In the genomic region with DNA sequence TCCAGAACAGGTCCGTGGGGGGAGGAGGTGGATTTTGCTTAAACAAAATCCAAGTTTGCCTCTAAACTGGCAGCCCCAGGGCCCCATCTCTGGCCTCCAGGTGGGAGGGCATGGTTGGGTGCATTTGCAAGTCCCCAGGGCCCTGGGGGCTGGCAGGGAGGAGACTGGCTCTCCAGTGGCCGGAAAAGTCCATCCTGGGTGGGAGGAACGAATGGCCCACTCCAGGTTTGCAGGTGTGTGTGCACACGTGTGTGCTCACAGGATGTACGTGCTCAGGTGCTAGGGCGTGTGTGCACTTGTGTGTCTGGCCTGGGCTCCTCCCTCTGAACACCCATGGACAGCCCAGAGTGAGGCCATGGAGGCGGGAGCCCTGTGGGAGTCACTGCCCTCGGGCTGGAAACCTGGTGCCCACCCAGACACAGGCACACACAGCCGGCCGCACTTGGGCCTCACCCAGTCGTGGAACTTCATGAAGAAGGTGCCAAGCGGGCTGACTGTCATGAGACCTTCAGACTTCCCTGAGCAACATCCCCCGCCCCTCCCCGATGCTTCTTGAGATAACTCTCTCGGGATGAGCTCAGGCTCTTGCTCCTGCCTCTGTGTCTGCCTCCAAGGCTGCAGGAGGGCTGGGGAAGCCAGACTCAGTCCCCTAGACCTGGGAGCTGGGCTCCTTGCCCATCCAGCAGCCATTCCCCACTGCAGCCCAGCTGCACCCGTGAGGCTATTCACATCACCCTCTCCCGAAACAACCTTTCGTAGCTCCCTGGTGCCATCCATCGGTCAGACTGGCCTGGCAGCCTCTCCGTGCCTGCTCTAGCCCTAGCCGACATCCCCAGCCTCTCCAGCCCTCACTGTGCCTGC, we compare ENCODE assay signal across 11 cellular contexts. TPM values are rescaled to one million over a fixed set of nuclear protein-coding genes. Genes with fewer than 3 reads are reported as not detected.
DNase-seq lines count a peak whose midpoint lies in the region; ATAC-seq, FAIRE-seq and TF ChIP-seq lines count a peak whose summit lies in the region.
"Had no signal": no experiment of that assay in that cellular context is flagged by ENCODE, and none has a peak within 500 bp of the region (broad histone marks: within the 10 kb centered on the region; RNA-seq: fewer than 3 reads in every experiment).

No MANE protein-coding gene starts in this region.

- intact Hi-C loops in HepG2 (cut with micrococcal nuclease; ENCODE audit: unreplicated experiment) = no loop called here

- peaks cover 40% of the 10 kb centered on the region for H3K4me1 Mint-ChIP-seq in brain
- H3K4me1 Mint-ChIP-seq in WTC11 = peaks cover 6% of the 10 kb centered on the region

- no peak overlapping the region for H3K9ac ChIP-seq in HepG2 (ENCODE audit: insufficient read depth, low read depth, low read length)

- peak; percentile 28 for DNase-seq in SIG-M5 treated with dmso at 0.1 percent for 504 hours (lab: John Stamatoyannopoulos, UW; ENCODE audit: unreplicated experiment)
- no peak for DNase-seq in SIG-M5 (lab: John Stamatoyannopoulos, UW)
- no peak for DNase-seq in HepG2 (ENCODE audit: low spot score)
- DNase-seq in ureter (ENCODE audit: low spot score) = peak; percentile 70
- no peak for DNase-seq in NCI-H2196 (lab: John Stamatoyannopoulos, UW; ENCODE audit: unreplicated experiment)
- DNase-seq in WTC11 (ENCODE audit: low spot score) = no peak
- DNase-seq in amygdala (lab: John Stamatoyannopoulos, UW) = no peak

- H3K27me3 ChIP-seq in HepG2 (ENCODE audit: control insufficient read depth in 1 of 2, insufficient read depth in 2 of 2, low read length in 2 of 2) = peaks cover 17 to 90% of the 10 kb centered on the region in 2 experiments
- H3K27me3 ChIP-seq: pancreas had no signal

- H3K4me3 Mint-ChIP-seq in brain (peak overlapping the region in 3 of 5 experiments; percentile 36 to 65 (median 62)), WTC11 (no peak overlapping the region)

- H3K79me2 ChIP-seq in HepG2 (ENCODE audit: insufficient read depth, low read length) = no peaks in the 10 kb centered on the region

- TF ChIP-seq EP300 in HepG2 (IDR thresholded peaks at IDR 0.05; ENCODE audit: low read depth in 2 of 2, low read length in 2 of 2) (no peak), HepG2 (CRISPR knock-in tag; IDR thresholded peaks at IDR 0.05; ENCODE audit: borderline replicate concordance) (no peak)

- in situ Hi-C loops in HepG2 (cut with HindIII; ENCODE audit: extremely low pct_ligation_motif_present, low pct_unique_long_range_greater_than_20kb) = no loop called here

- H2AFZ ChIP-seq in HepG2 (ENCODE audit: low read length) = no peak overlapping the region

- no peaks in the 10 kb centered on the region for H3K9me3 Mint-ChIP-seq in brain
- no peaks in the 10 kb centered on the region for H3K9me3 Mint-ChIP-seq in WTC11

- CTCF ChIA-PET in HepG2 (lab: Yijun Ruan, JAX; ENCODE audit: low intra/inter-chr PET ratio, low total read pairs) (interaction anchor here (1.0 kb wide), 1 partner anchor 72 kb away, joined by 3 read pairs; no protein-coding TSS in a partner anchor), WTC11 (lab: Charles Lee) (interaction anchor here (0.9 to 4.3 kb wide), 10 partner anchors 25 to 512 kb away, joined by 3 to 39 read pairs (median 4); partner anchors contain the start of genes JAG2 and ZBTB42)

- BruUV-seq in HepG2 (replicated peaks; lab: Mats Ljungman, UMichigan) = no TSS peak

- peaks cover 7% of the 10 kb centered on the region for H3K27me3 Mint-ChIP-seq in brain
- peaks cover 2% of the 10 kb centered on the region; the same call in 1 of the 2 replicates for H3K27me3 Mint-ChIP-seq in WTC11 (ENCODE audit: low read depth)

- WGBS in HepG2 (ENCODE audit: low lambda C conversion rate) = 20% methylated on average over 1 of the region's 21 CpGs

- TF ChIP-seq CTCF in brain (conservative IDR thresholded peaks at IDR 0.05) (no peak), HepG2 (CRISPR knock-in tag; IDR thresholded peaks at IDR 0.05) (peak; percentile 62), WTC11 (IDR thresholded peaks at IDR 0.05) (no peak)

- H3K9me3 ChIP-seq in HepG2 (ENCODE audit: low read length) = no peaks in the 10 kb centered on the region
- H3K9me3 ChIP-seq: pancreas had no signal

- H4K20me1 ChIP-seq in HepG2 (ENCODE audit: insufficient read depth, low read length) = no peaks in the 10 kb centered on the region

- H3K4me2 ChIP-seq in HepG2 (ENCODE audit: low read depth, low read length) = no peak overlapping the region; the same call in 1 of the 2 replicates

- no peak overlapping the region for H3K27ac ChIP-seq in HepG2 (ENCODE audit: extremely low read length, insufficient read depth, low read length)
- H3K27ac ChIP-seq: C4-2B, SK-N-MC had no signal

- ATAC-seq in HepG2 = peak; percentile 32
- no peak for ATAC-seq in WTC11

- no peak for TF ChIP-seq RAD21 in HepG2 (CRISPR knock-in tag; IDR thresholded peaks at IDR 0.05)

- H3K36me3 ChIP-seq in HepG2 (replicated peaks in 1 of 2; ENCODE audit: control insufficient read depth in 1 of 2, insufficient read depth in 2 of 2, low read length in 2 of 2) = no peaks in the 10 kb centered on the region
- H3K36me3 ChIP-seq: pancreas had no signal

- H3K27ac Mint-ChIP-seq in brain (peak overlapping the region in 2 of 5 experiments; percentile 69), WTC11 (no peak overlapping the region)

- peaks cover 24% of the 10 kb centered on the region; the same call in 1 of the 2 replicates for H3K4me1 ChIP-seq in HepG2 (ENCODE audit: insufficient read depth, low read length)

- no peak for FAIRE-seq in HepG2 (lab: Jason Lieb, UNC)
- FAIRE-seq: pancreas had no signal

- POLR2A ChIA-PET in HepG2 (lab: Yijun Ruan, JAX) (no interaction called here), WTC11 (lab: Charles Lee) (no interaction called here)

- TF ChIP-seq POLR2A in HepG2 (IDR thresholded peaks at IDR 0.05; ENCODE audit: insufficient read depth in 1 of 2, low read depth in 2 of 2, low read length in 2 of 2) = no peak

- H3K36me3 Mint-ChIP-seq in brain = no peaks in the 10 kb centered on the region
- no peaks in the 10 kb centered on the region for H3K36me3 Mint-ChIP-seq in WTC11

- no peak overlapping the region for H3K4me3 ChIP-seq in HepG2 (replicated peaks in 1 of 3; ENCODE audit: insufficient read depth in 1 of 3, low read depth in 2 of 3, low read length in 3 of 3)
- H3K4me3 ChIP-seq: SK-N-MC had no signal

RNA-seq across cellular contexts. Expression of gene AHNAK2, which starts 9.4 kb away (rescaled TPM):
- 6.6 TPM for polyA plus RNA-seq in brain (ENCODE audit: insufficient read depth, low read depth, low replicate concordance)
- 0.15 and 0.18 TPM in 2 replicates for total RNA-seq in HepG2 (2016; rRNA removed; fragmentation: Illumina TruSeq; extraction: Trizol)
- total RNA-seq in HepG2 (2016; cell fraction: cytosol; rRNA removed; fragmentation: Illumina TruSeq; extraction: Trizol; ENCODE audit: low read depth) = not detected in 2 replicates
- total RNA-seq in HepG2 (2016; cell fraction: insoluble cytoplasmic fraction; rRNA removed; fragmentation: Illumina TruSeq; extraction: Trizol) = 0.10 and 0.11 TPM in 2 replicates
- total RNA-seq in HepG2 (2016; cell fraction: membrane; rRNA removed; fragmentation: Illumina TruSeq; extraction: Trizol) = 0.06 and 0.07 TPM in 2 replicates
- 0.53 and 0.68 TPM in 2 replicates for total RNA-seq in HepG2 (2016; cell fraction: nucleus; rRNA removed; fragmentation: Illumina TruSeq; extraction: Trizol)
- polyA plus RNA-seq in HepG2 (2011; rRNA removed) = 0.10 and 0.11 TPM in 2 replicates
- polyA plus RNA-seq in HepG2 (2011; cell fraction: cytosol; rRNA removed) = 0.08 and 0.09 TPM in 2 replicates
- polyA plus RNA-seq in HepG2 (2011; cell fraction: nucleus; rRNA removed) = 0.28 and 0.37 TPM in 2 replicates
- polyA plus RNA-seq in HepG2 (2012) = 0.04 TPM in 2 replicates
- polyA plus RNA-seq in HepG2 (2016; cell fraction: cytosol; fragmentation: Illumina TruSeq; extraction: Trizol; ENCODE audit: low read depth) = not detected in 2 replicates
- 0.07 and 0.11 TPM in 2 replicates for polyA plus RNA-seq in HepG2 (2016; cell fraction: insoluble cytoplasmic fraction; fragmentation: Illumina TruSeq; extraction: Trizol; ENCODE audit: low read depth)
- not detected in 2 replicates for polyA plus RNA-seq in HepG2 (2016; cell fraction: membrane; fragmentation: Illumina TruSeq; extraction: Trizol; ENCODE audit: low read depth)
- 0.57 and 0.65 TPM in 2 replicates for polyA plus RNA-seq in HepG2 (2016; cell fraction: nucleus; fragmentation: Illumina TruSeq; extraction: Trizol; ENCODE audit: insufficient read depth, low read depth)
- 0.34 and 31.9 TPM in 2 replicates for polyA minus RNA-seq in HepG2 (2011; rRNA and poly(A)+ RNA removed; ENCODE audit: low replicate concordance)
- polyA minus RNA-seq in HepG2 (2011; cell fraction: cytosol; rRNA and poly(A)+ RNA removed) = 0.30 and 0.35 TPM in 2 replicates
- 0.39 and 0.62 TPM in 2 replicates for polyA minus RNA-seq in HepG2 (2011; cell fraction: nucleus; rRNA and poly(A)+ RNA removed)
- 34.5 TPM for total RNA-seq in ureter
- total RNA-seq in WTC11 (2021) = 3.3 to 3.5 TPM (median 3.4 TPM) in 3 replicates

RNA-seq across cellular contexts. Expression of gene CLBA1, which starts 16.8 kb away (rescaled TPM):
- polyA plus RNA-seq in brain (ENCODE audit: insufficient read depth, low read depth, low replicate concordance) = 15.8 TPM
- 1.4 and 1.5 TPM in 2 replicates for total RNA-seq in HepG2 (2016; rRNA removed; fragmentation: Illumina TruSeq; extraction: Trizol)
- total RNA-seq in HepG2 (2016; cell fraction: cytosol; rRNA removed; fragmentation: Illumina TruSeq; extraction: Trizol; ENCODE audit: low read depth) = 0.44 and 0.71 TPM in 2 replicates
- 1.4 and 1.7 TPM in 2 replicates for total RNA-seq in HepG2 (2016; cell fraction: insoluble cytoplasmic fraction; rRNA removed; fragmentation: Illumina TruSeq; extraction: Trizol)
- 0.99 and 1.0 TPM in 2 replicates for total RNA-seq in HepG2 (2016; cell fraction: membrane; rRNA removed; fragmentation: Illumina TruSeq; extraction: Trizol)
- 1.7 and 2.1 TPM in 2 replicates for total RNA-seq in HepG2 (2016; cell fraction: nucleus; rRNA removed; fragmentation: Illumina TruSeq; extraction: Trizol)
- 1.2 and 1.3 TPM in 2 replicates for polyA plus RNA-seq in HepG2 (2011; rRNA removed)
- polyA plus RNA-seq in HepG2 (2011; cell fraction: cytosol; rRNA removed) = 0.75 and 0.95 TPM in 2 replicates
- 2.8 and 3.0 TPM in 2 replicates for polyA plus RNA-seq in HepG2 (2011; cell fraction: nucleus; rRNA removed)
- 0.49 and 0.51 TPM in 2 replicates for polyA plus RNA-seq in HepG2 (2012)
- 0.28 and 0.33 TPM in 2 replicates for polyA plus RNA-seq in HepG2 (2016; cell fraction: cytosol; fragmentation: Illumina TruSeq; extraction: Trizol; ENCODE audit: low read depth)
- 1.3 and 1.7 TPM in 2 replicates for polyA plus RNA-seq in HepG2 (2016; cell fraction: insoluble cytoplasmic fraction; fragmentation: Illumina TruSeq; extraction: Trizol; ENCODE audit: low read depth)
- polyA plus RNA-seq in HepG2 (2016; cell fraction: membrane; fragmentation: Illumina TruSeq; extraction: Trizol; ENCODE audit: low read depth) = 0.65 and 0.66 TPM in 2 replicates
- 1.8 and 3.1 TPM in 2 replicates for polyA plus RNA-seq in HepG2 (2016; cell fraction: nucleus; fragmentation: Illumina TruSeq; extraction: Trizol; ENCODE audit: insufficient read depth, low read depth)
- 0.44 and 7.1 TPM in 2 replicates for polyA minus RNA-seq in HepG2 (2011; rRNA and poly(A)+ RNA removed; ENCODE audit: low replicate concordance)
- 1.1 TPM in 1 of 2 replicates, not detected in the other for polyA minus RNA-seq in HepG2 (2011; cell fraction: cytosol; rRNA and poly(A)+ RNA removed)
- 0.90 and 1.1 TPM in 2 replicates for polyA minus RNA-seq in HepG2 (2011; cell fraction: nucleus; rRNA and poly(A)+ RNA removed)
- 17.3 TPM for total RNA-seq in ureter
- 2.6 to 3.8 TPM (median 2.8 TPM) in 3 replicates for total RNA-seq in WTC11 (2021)

RNA-seq across cellular contexts. Expression of gene PLD4, which starts 44.1 kb away (rescaled TPM):
- polyA plus RNA-seq in brain (ENCODE audit: insufficient read depth, low read depth, low replicate concordance) = 6.0 TPM
- total RNA-seq in HepG2 (2016; rRNA removed; fragmentation: Illumina TruSeq; extraction: Trizol) = not detected in 2 replicates
- total RNA-seq in HepG2 (2016; cell fraction: cytosol; rRNA removed; fragmentation: Illumina TruSeq; extraction: Trizol; ENCODE audit: low read depth) = not detected in 2 replicates
- total RNA-seq in HepG2 (2016; cell fraction: insoluble cytoplasmic fraction; rRNA removed; fragmentation: Illumina TruSeq; extraction: Trizol) = not detected in 2 replicates
- not detected in 2 replicates for total RNA-seq in HepG2 (2016; cell fraction: membrane; rRNA removed; fragmentation: Illumina TruSeq; extraction: Trizol)
- total RNA-seq in HepG2 (2016; cell fraction: nucleus; rRNA removed; fragmentation: Illumina TruSeq; extraction: Trizol) = not detected in 2 replicates
- not detected in 2 replicates for polyA plus RNA-seq in HepG2 (2011; rRNA removed)
- polyA plus RNA-seq in HepG2 (2011; cell fraction: cytosol; rRNA removed) = not detected in 2 replicates
- polyA plus RNA-seq in HepG2 (2011; cell fraction: nucleus; rRNA removed) = not detected in 2 replicates
- not detected in 2 replicates for polyA plus RNA-seq in HepG2 (2012)
- not detected in 2 replicates for polyA plus RNA-seq in HepG2 (2016; cell fraction: cytosol; fragmentation: Illumina TruSeq; extraction: Trizol; ENCODE audit: low read depth)
- polyA plus RNA-seq in HepG2 (2016; cell fraction: insoluble cytoplasmic fraction; fragmentation: Illumina TruSeq; extraction: Trizol; ENCODE audit: low read depth) = not detected in 2 replicates
- not detected in 2 replicates for polyA plus RNA-seq in HepG2 (2016; cell fraction: membrane; fragmentation: Illumina TruSeq; extraction: Trizol; ENCODE audit: low read depth)
- polyA plus RNA-seq in HepG2 (2016; cell fraction: nucleus; fragmentation: Illumina TruSeq; extraction: Trizol; ENCODE audit: insufficient read depth, low read depth) = not detected in 2 replicates
- 0.02 TPM in 1 of 2 replicates, not detected in the other for polyA minus RNA-seq in HepG2 (2011; rRNA and poly(A)+ RNA removed; ENCODE audit: low replicate concordance)
- not detected in 2 replicates for polyA minus RNA-seq in HepG2 (2011; cell fraction: cytosol; rRNA and poly(A)+ RNA removed)
- not detected in 2 replicates for polyA minus RNA-seq in HepG2 (2011; cell fraction: nucleus; rRNA and poly(A)+ RNA removed)
- total RNA-seq in ureter = 2.6 TPM
- 0.07 to 0.21 TPM (median 0.11 TPM) in 3 replicates for total RNA-seq in WTC11 (2021)

RNA-seq across cellular contexts. Expression of gene CDCA4, which starts 52.1 kb away (rescaled TPM):
- polyA plus RNA-seq in brain (ENCODE audit: insufficient read depth, low read depth, low replicate concordance) (35.8 TPM), HepG2 (2011; rRNA removed) (17.7 and 19.7 TPM in 2 replicates)
- total RNA-seq in HepG2 (2016; rRNA removed; fragmentation: Illumina TruSeq; extraction: Trizol) (42.1 and 43.1 TPM in 2 replicates), ureter (8.1 TPM), WTC11 (2021) (55.9 to 63.3 TPM (median 58.3 TPM) in 3 replicates)
- 9.0 and 12.4 TPM in 2 replicates for total RNA-seq in HepG2 (2016; cell fraction: cytosol; rRNA removed; fragmentation: Illumina TruSeq; extraction: Trizol; ENCODE audit: low read depth)
- 41.3 and 41.8 TPM in 2 replicates for total RNA-seq in HepG2 (2016; cell fraction: insoluble cytoplasmic fraction; rRNA removed; fragmentation: Illumina TruSeq; extraction: Trizol)
- 34.3 and 35.7 TPM in 2 replicates for total RNA-seq in HepG2 (2016; cell fraction: membrane; rRNA removed; fragmentation: Illumina TruSeq; extraction: Trizol)
- total RNA-seq in HepG2 (2016; cell fraction: nucleus; rRNA removed; fragmentation: Illumina TruSeq; extraction: Trizol) = 19.4 and 21.5 TPM in 2 replicates
- 13.7 and 20.7 TPM in 2 replicates for polyA plus RNA-seq in HepG2 (2011; cell fraction: cytosol; rRNA removed)
- polyA plus RNA-seq in HepG2 (2011; cell fraction: nucleus; rRNA removed) = 8.9 and 10.9 TPM in 2 replicates
- 11.9 and 18.4 TPM in 2 replicates for polyA plus RNA-seq in HepG2 (2012)
- polyA plus RNA-seq in HepG2 (2016; cell fraction: cytosol; fragmentation: Illumina TruSeq; extraction: Trizol; ENCODE audit: low read depth) = 7.6 and 8.1 TPM in 2 replicates
- polyA plus RNA-seq in HepG2 (2016; cell fraction: insoluble cytoplasmic fraction; fragmentation: Illumina TruSeq; extraction: Trizol; ENCODE audit: low read depth) = 44.8 and 50.0 TPM in 2 replicates
- polyA plus RNA-seq in HepG2 (2016; cell fraction: membrane; fragmentation: Illumina TruSeq; extraction: Trizol; ENCODE audit: low read depth) = 24.5 and 25.1 TPM in 2 replicates
- polyA plus RNA-seq in HepG2 (2016; cell fraction: nucleus; fragmentation: Illumina TruSeq; extraction: Trizol; ENCODE audit: insufficient read depth, low read depth) = 33.7 and 34.8 TPM in 2 replicates
- polyA minus RNA-seq in HepG2 (2011; rRNA and poly(A)+ RNA removed; ENCODE audit: low replicate concordance) = 30.0 and 31.4 TPM in 2 replicates
- polyA minus RNA-seq in HepG2 (2011; cell fraction: cytosol; rRNA and poly(A)+ RNA removed) = 11.2 and 15.5 TPM in 2 replicates
- polyA minus RNA-seq in HepG2 (2011; cell fraction: nucleus; rRNA and poly(A)+ RNA removed) = 6.6 and 8.0 TPM in 2 replicates

Comparison
In these comparisons a context has a peak if more than half of its experiments do, and no peak if none do; other contexts are left out.
1. DNase-seq: peak in SIG-M5 treated with dmso at 0.1 percent for 504 hours (single experiment) and ureter (single experiment); none in SIG-M5 (single experiment), HepG2 (single experiment), NCI-H2196 (single experiment), WTC11 (single experiment) and amygdala (0 of 56).